Comparison of ENCODE assay signal across 21 cellular contexts in the genomic region with DNA sequence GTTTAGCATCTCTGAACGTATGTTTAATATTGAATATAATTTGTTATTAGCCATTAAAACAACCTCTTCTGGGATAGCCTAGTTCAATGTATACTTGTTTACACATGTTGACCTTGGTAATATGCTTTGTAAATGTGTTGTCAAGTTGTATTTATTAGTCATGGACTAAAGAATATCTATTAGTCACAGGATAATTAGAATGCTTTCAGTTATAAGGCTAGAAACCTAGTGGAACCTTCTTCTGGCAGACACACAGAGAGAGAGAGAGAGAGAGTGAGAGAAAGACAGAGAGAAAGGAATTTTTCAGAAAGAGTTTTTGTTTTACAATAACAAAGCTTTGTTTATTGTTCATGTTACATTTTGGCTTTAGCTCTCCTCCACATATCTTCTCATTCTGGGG.
"Had no signal": no experiment of that assay in that cellular context is flagged by ENCODE, and none has a peak within 500 bp of the region (broad histone marks: within the 10 kb centered on the region; RNA-seq: fewer than 3 reads in every experiment).

No MANE protein-coding gene starts in this region.

- H3K27ac ChIP-seq: gastroesophageal sphincter, right lobe of liver, testis, uterus had no signal

- FAIRE-seq: small intestine had no signal

- H3K4me3 ChIP-seq: gastroesophageal sphincter, right lobe of liver, testis, uterus had no signal

- H3K9me3 ChIP-seq: gastroesophageal sphincter, right lobe of liver, testis, uterus had no signal

- H3K36me3 ChIP-seq: gastroesophageal sphincter, right lobe of liver, uterus had no signal

- ATAC-seq: activated T-cell treated with anti-CD3 and anti-CD28 coated beads, Interleukin-2, amount 50 U/mL, for 4 hours; gastroesophageal sphincter; left cardiac atrium; right lobe of liver had no signal

- H3K27me3 ChIP-seq: gastroesophageal sphincter, right lobe of liver, testis, uterus had no signal

- H3K4me1 ChIP-seq: gastroesophageal sphincter, right lobe of liver, testis, uterus had no signal

- DNase-seq: activated CD4-positive, alpha-beta T cell treated with anti-CD3 and anti-CD28 coated beads for 4 hours; activated CD4-positive, alpha-beta T cell treated with anti-CD3 and anti-CD28 coated beads, Interleukin-2, amount 50 U/mL, for 48 hours; activated CD4-positive, CD25-positive, alpha-beta regulatory T cell; activated CD8-positive, alpha-beta memory T cell treated with anti-CD3 and anti-CD28 coated beads, Interleukin-2, amount 50 U/mL, for 48 hours; activated naive CD4-positive, alpha-beta T cell treated with Interleukin-2 at 50 U/mL for 16 hours; activated naive CD8-positive, alpha-beta T cell treated with anti-CD3 and anti-CD28 coated beads for 36 hours; activated T-cell treated with anti-CD3 and anti-CD28 coated beads, Interleukin-2, amount 50 U/mL, for 4 hours; amygdala; head of caudate nucleus; hypothalamus; left cardiac atrium; nephron progenitor cell; occipital lobe; right lobe of liver; small intestine; stimulated activated CD4-positive, alpha-beta T cell treated with anti-CD3 and anti-CD28 coated beads, Interleukin-4, amount 100 ng/mL, for 1 hour; stimulated activated naive CD4-positive, alpha-beta T cell; T1000; testis; uterus had no signal
